8 cellular contexts compared by ENCODE assay signal in the genomic region with DNA sequence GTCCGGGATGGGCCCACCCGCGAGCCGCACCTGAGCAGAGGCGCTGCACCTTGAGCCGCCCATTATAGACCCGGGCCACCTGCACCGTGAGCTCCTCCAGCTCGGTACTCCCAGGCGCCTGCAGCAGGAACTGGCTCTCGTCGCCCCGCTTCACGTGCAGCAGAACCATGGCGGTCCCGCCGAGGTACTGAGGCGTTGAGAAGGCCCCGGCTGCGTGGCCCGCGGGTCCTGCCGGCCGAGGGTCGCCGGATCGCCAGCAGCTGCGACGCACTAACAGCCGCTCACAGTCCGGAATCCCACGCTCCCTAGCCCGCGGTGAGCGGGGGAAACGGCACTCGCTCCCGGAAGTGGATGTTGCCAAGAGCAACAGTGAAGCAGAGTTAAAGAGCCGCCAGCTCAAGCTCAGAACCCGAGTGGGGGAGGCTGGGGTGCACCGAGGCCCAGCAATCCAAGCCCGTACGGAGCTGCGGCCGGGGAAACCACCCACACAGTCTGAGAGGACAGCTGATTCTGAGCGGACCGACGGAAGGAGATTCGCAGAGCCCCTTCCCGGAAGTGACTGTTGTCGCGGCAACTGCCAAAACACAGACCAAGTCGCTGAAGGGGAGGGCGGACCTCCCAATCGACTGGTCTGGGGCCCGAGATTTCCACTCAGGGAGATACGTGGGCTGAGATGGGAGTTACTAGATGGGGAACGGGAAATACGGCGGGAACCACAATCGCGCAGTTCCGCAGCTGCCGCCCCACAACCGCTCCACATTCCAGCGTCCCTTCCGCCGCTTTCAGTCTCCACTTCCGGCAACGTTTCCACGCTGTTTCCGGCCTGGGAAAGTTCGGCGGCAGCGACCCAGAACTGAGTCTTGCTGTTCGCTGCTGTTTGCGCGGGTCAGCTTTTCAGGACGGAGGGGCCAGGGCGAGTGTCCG. TPM values are rescaled to one million over a fixed set of nuclear protein-coding genes. Genes with fewer than 3 reads are reported as not detected.
DNase-seq lines count a peak whose midpoint lies in the region; ATAC-seq, FAIRE-seq and TF ChIP-seq lines count a peak whose summit lies in the region.

A gene with protein sequence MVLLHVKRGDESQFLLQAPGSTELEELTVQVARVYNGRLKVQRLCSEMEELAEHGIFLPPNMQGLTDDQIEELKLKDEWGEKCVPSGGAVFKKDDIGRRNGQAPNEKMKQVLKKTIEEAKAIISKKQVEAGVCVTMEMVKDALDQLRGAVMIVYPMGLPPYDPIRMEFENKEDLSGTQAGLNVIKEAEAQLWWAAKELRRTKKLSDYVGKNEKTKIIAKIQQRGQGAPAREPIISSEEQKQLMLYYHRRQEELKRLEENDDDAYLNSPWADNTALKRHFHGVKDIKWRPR (minus strand): TSS at position 303 of the 924 bp plus-strand sequence. CDS start 134 bp downstream, at position 169.

- no peaks in the 10 kb centered on the region for H3K36me3 ChIP-seq in mucosa of descending colon (ENCODE audit: low read depth)

- intact Hi-C loops in mucosa of descending colon (cut with DNase I, micrococcal nuclease), result no loop called here

- no peaks in the 10 kb centered on the region for H3K9me3 ChIP-seq in mucosa of descending colon

- ATAC-seq in GM21515 (IDR thresholded peaks at IDR 0.05; ENCODE audit: unreplicated experiment) (peak; percentile 93), mucosa of descending colon (peak; percentile 94)

- TF ChIP-seq CTCF in D721Med (IDR thresholded peaks at IDR 0.05; ENCODE audit: insufficient read depth, missing control alignments) (no peak), epithelial cell of esophagus (IDR thresholded peaks at IDR 0.05; ENCODE audit: insufficient read depth, low read depth, low read length, missing control alignments) (no peak), mucosa of descending colon (IDR thresholded peaks at IDR 0.05) (no peak)

- peak; percentile 53 for DNase-seq in D721Med (ENCODE audit: insufficient read length, low spot score)
- peak; percentile 65 for DNase-seq in HuH-7 (ENCODE audit: low spot score)
- DNase-seq in OCI-M1 (lab: John Stamatoyannopoulos, UW), result peak; percentile 97
- peak; percentile 72 for DNase-seq in activated T-cell treated with anti-CD3 and anti-CD28 coated beads for 4 hours
- DNase-seq in epithelial cell of esophagus (ENCODE audit: low read depth), result peak; percentile 95
- peak; percentile 86 to 91 (median 88) for DNase-seq in mucosa of descending colon
- peak; percentile 77 for DNase-seq in stimulated activated CD8-positive, alpha-beta memory T cell treated with anti-CD3 and anti-CD28 coated beads, Interleukin-4, amount 100 ng/mL, for 24 hours (ENCODE audit: low read depth)

- H3K4me1 ChIP-seq in mucosa of descending colon (ENCODE audit: low read depth), result peaks cover 6% of the 10 kb centered on the region

- no peak for FAIRE-seq in D721Med (lab: Jason Lieb, UNC)

- H3K4me3 ChIP-seq in epithelial cell of esophagus (ENCODE audit: low read length) (peak within 1 kb of the TSS; percentile 87), mucosa of descending colon (peak within 1 kb of the TSS; percentile 55)

RNA-seq across cellular contexts. Expression of the gene that starts here (rescaled TPM):
- 10 to 100 TPM; 24.2 to 35.6 (median 27.0) TPM for total RNA-seq in mucosa of descending colon

Comparison
In these comparisons a context has a peak if more than half of its experiments do, and no peak if none do; other contexts are left out.
1. Peak in every context shown above with its lines: DNase-seq, ATAC-seq and H3K4me3 ChIP-seq.